In the genomic region with DNA sequence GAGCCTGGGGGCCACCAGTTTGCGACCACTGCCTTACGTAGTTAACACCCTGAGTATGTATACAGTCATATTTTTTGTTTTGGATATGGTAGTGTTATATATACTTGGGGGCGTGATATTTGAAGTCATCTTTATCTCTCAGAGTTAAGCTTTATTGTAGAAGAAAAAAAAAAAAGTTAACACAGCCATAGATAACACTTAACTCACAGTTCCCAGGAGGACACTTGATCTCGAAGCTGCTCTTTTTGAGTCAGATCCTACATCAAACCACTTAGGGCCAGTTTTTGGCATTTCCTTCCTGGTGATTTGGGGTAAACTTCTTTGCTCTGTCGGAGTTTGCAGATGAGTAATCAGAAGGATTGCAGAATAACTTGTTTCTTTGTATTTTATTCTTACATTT, we compare ENCODE assay signal across 8 cellular contexts. TPM values are rescaled to one million over a fixed set of nuclear protein-coding genes. Genes with fewer than 3 reads are reported as not detected.
A peak's percentile ranks its signal among the peaks of the same experiment; 100 is the strongest.
DNase-seq lines count a peak whose midpoint lies in the region; ATAC-seq and TF ChIP-seq lines count a peak whose summit lies in the region.

No MANE protein-coding gene starts in this region.

- H3K4me3 ChIP-seq in PC-3 (ENCODE audit: low read length): peak overlapping the region; percentile 65
- H3K4me3 ChIP-seq in osteoblast (ENCODE audit: insufficient read depth, low read length): peak overlapping the region; percentile 66

- peaks cover 15 to 16% of the 10 kb centered on the region in 2 donors for H3K4me1 Mint-ChIP-seq in effector memory CD8-positive, alpha-beta T cell (ENCODE audit: low read depth in 2 of 2)

- peaks cover 65% of the 10 kb centered on the region for H3K4me1 ChIP-seq in PC-3 (ENCODE audit: insufficient read depth, low read length)
- H3K4me1 ChIP-seq in osteoblast (ENCODE audit: insufficient read depth, low read length): peaks cover 61% of the 10 kb centered on the region

- H2AFZ ChIP-seq in PC-3 (ENCODE audit: low read length) (no peak overlapping the region), osteoblast (ENCODE audit: low read length) (no peak overlapping the region)

- peak overlapping the region; percentile 83 for H3K9ac ChIP-seq in PC-3 (ENCODE audit: low read length)

- H3K4me2 ChIP-seq in PC-3 (ENCODE audit: low read length) (peak overlapping the region; percentile 89), osteoblast (ENCODE audit: insufficient read depth, low read length) (peak overlapping the region; percentile 79)

- H3K9me3 Mint-ChIP-seq in effector memory CD8-positive, alpha-beta T cell: no peaks in the 10 kb centered on the region

- TF ChIP-seq CTCF in PC-3 (conservative IDR thresholded peaks at IDR 0.05; ENCODE audit: low read depth, low read length) (no peak), osteoblast (IDR thresholded peaks at IDR 0.05; ENCODE audit: extremely low read depth, low read depth, low read length) (no peak)

- peaks cover 3% of the 10 kb centered on the region for H3K36me3 Mint-ChIP-seq in effector memory CD8-positive, alpha-beta T cell (ENCODE audit: insufficient read depth)

- no peaks in the 10 kb centered on the region for H3K9me2 ChIP-seq in PC-3 (replicated peaks; ENCODE audit: low read length)

- H3K27ac ChIP-seq in PC-3 (ENCODE audit: low read length): peak overlapping the region; percentile 95
- peak overlapping the region; percentile 87 for H3K27ac ChIP-seq in osteoblast (ENCODE audit: low read depth, low read length)

- POLR2A ChIA-PET in PC-3 (lab: Charles Lee; ENCODE audit: unreplicated experiment): interaction anchor here (0.6 kb wide), 1 partner anchor 124 kb away, joined by 3 read pairs; no protein-coding TSS in a partner anchor

- CTCF ChIA-PET in PC-3 (lab: Charles Lee): interaction anchor here (0.6 kb wide), 1 partner anchor 60 kb away, joined by 3 read pairs; no protein-coding TSS in a partner anchor

- peak; percentile 30; the same call in 1 of the 2 replicates for ATAC-seq in PC-3
- ATAC-seq in effector memory CD8-positive, alpha-beta T cell (replicated peaks): peak; percentile 56

- H3K36me3 ChIP-seq in PC-3 (ENCODE audit: low read depth, low read length) (no peaks in the 10 kb centered on the region; the same call in 1 of the 2 replicates), osteoblast (ENCODE audit: insufficient read depth, low read length) (peaks cover 27% of the 10 kb centered on the region)

- no TSS peak for BruUV-seq in PC-3 (replicated peaks; lab: Mats Ljungman, UMichigan)

- H3K4me3 Mint-ChIP-seq in effector memory CD8-positive, alpha-beta T cell: peak overlapping the region; percentile 63 to 76

- H3K27me3 Mint-ChIP-seq in effector memory CD8-positive, alpha-beta T cell: peaks cover 4 to 10% of the 10 kb centered on the region in 2 donors

- intact Hi-C loops in PC-3 (cut with micrococcal nuclease): loop anchor here (2.0 to 10.0 kb wide), 2 partner anchors 17 to 45 kb away; a partner anchor contains a TSS

- peaks cover 64% of the 10 kb centered on the region for H3K79me2 ChIP-seq in PC-3 (ENCODE audit: low read length)
- peaks cover 52% of the 10 kb centered on the region for H3K79me2 ChIP-seq in osteoblast (ENCODE audit: insufficient read depth, low read length)

- H3K9me3 ChIP-seq in PC-3 (ENCODE audit: low read length) (no peaks in the 10 kb centered on the region), osteoblast (ENCODE audit: low read depth, low read length) (no peaks in the 10 kb centered on the region)

- H4K20me1 ChIP-seq in PC-3 (ENCODE audit: low read length): peaks cover 19% of the 10 kb centered on the region; the same call in 1 of the 2 replicates
- H4K20me1 ChIP-seq in osteoblast (ENCODE audit: insufficient read depth, low read length): peaks cover 24% of the 10 kb centered on the region

- H3F3A ChIP-seq in PC-3 (ENCODE audit: low read length, unreplicated experiment): peaks cover 16% of the 10 kb centered on the region

- peak; percentile 43 for DNase-seq in CD1c-positive myeloid dendritic cell (ENCODE audit: extremely low spot score)
- DNase-seq in PC-3: peak; percentile 81
- DNase-seq in effector memory CD8-positive, alpha-beta T cell: no peak
- DNase-seq in osteoblast (ENCODE audit: insufficient read length, low spot score, missing footprints): peak; percentile 87
- DNase-seq in NCI-H1930 (lab: John Stamatoyannopoulos, UW): no peak
- no peak for DNase-seq in activated CD4-positive, alpha-beta T cell treated with anti-CD3 and anti-CD28 coated beads, Interleukin-2, amount 50 U/mL, for 1 hour
- no peak for DNase-seq in amniotic stem cell (lab: John Stamatoyannopoulos, UW)
- no peak for DNase-seq in NAMALWA (ENCODE audit: low spot score)

- H3K27ac Mint-ChIP-seq in effector memory CD8-positive, alpha-beta T cell: peak overlapping the region; percentile 85 to 86

- H3K27me3 ChIP-seq in PC-3 (ENCODE audit: low read length) (no peaks in the 10 kb centered on the region), osteoblast (ENCODE audit: insufficient read depth, low read length) (no peaks in the 10 kb centered on the region)

RNA-seq across cellular contexts. Expression of a gene that starts 5.8 kb away (rescaled TPM):
- total RNA-seq in PC-3 (2014; rRNA removed) (21.6 and 31.5 TPM in 2 replicates), osteoblast (58.6 and 59.4 TPM in 2 replicates)

RNA-seq across cellular contexts. Expression of a gene that starts 48.5 kb away (rescaled TPM):
- total RNA-seq in PC-3 (2014; rRNA removed) (10.8 and 11.8 TPM in 2 replicates), osteoblast (under 0.01 and 0.29 TPM in 2 replicates)

RNA-seq across cellular contexts. Expression of a gene that starts 52.1 kb away (rescaled TPM):
- total RNA-seq in PC-3 (2014; rRNA removed): 12.2 and 25.0 TPM in 2 replicates
- 17.4 and 20.3 TPM in 2 replicates for total RNA-seq in osteoblast

Comparison
In these comparisons a context has a peak if more than half of its experiments do, and no peak if none do; other contexts are left out.
1. DNase-seq: peak in CD1c-positive myeloid dendritic cell (single experiment), PC-3 (single experiment) and osteoblast (single experiment); none in effector memory CD8-positive, alpha-beta T cell (0 of 3), NCI-H1930 (0 of 2), activated CD4-positive, alpha-beta T cell treated with anti-CD3 and anti-CD28 coated beads, Interleukin-2, amount 50 U/mL, for 1 hour (single experiment), amniotic stem cell (single experiment) and NAMALWA (single experiment).